Comparison of ENCODE assay signal across 20 cellular contexts in genomic region chr6:168407842-168408241, GRCh38. TPM values are rescaled to one million over a fixed set of nuclear protein-coding genes. Genes with fewer than 3 reads are reported as not detected.
DNase-seq lines count a peak whose midpoint lies in the region; TF ChIP-seq lines count a peak whose summit lies in the region.
"Had no signal": no experiment of that assay in that cellular context is flagged by ENCODE, and none has a peak within 500 bp of the region (broad histone marks: within the 10 kb centered on the region; RNA-seq: fewer than 3 reads in every experiment).

No MANE protein-coding gene starts in this region.

- H3K4me3 Mint-ChIP-seq in H9 (no peak overlapping the region), osteocyte (ENCODE audit: unreplicated experiment) (no peak overlapping the region)
- H3K4me3 Mint-ChIP-seq: CD4-positive, CD25-positive, alpha-beta regulatory T cell; CD8-positive, alpha-beta memory T cell; IgD-negative memory B cell had no signal

- no peaks in the 10 kb centered on the region for H3K79me2 ChIP-seq in H9 (ENCODE audit: insufficient read depth, low read length)

- H3K4me2 ChIP-seq in H9 (ENCODE audit: insufficient read depth, insufficient read length, low read length), result no peak overlapping the region

- H3K27ac ChIP-seq in H9 (ENCODE audit: insufficient read length, low read depth, low read length) (no peak overlapping the region), coronary artery (no peak overlapping the region)

- H3K9ac ChIP-seq in H9 (ENCODE audit: extremely low read depth, insufficient read length, low read length), result no peak overlapping the region

- H3K4ac ChIP-seq in H9 (ENCODE audit: low read depth, low read length), result no peak overlapping the region

- no peak for TF ChIP-seq CTCF in H9 (conservative IDR thresholded peaks at IDR 0.05)
- TF ChIP-seq CTCF in coronary artery (IDR thresholded peaks at IDR 0.05), result no peak
- TF ChIP-seq CTCF in osteocyte (IDR thresholded peaks at IDR 0.05), result no peak

- no peak overlapping the region for H2BK15ac ChIP-seq in H9 (ENCODE audit: low read depth, low read length)

- H3K9me3 Mint-ChIP-seq in H9 (no peaks in the 10 kb centered on the region), osteocyte (ENCODE audit: unreplicated experiment) (no peaks in the 10 kb centered on the region)
- H3K9me3 Mint-ChIP-seq: CD4-positive, CD25-positive, alpha-beta regulatory T cell had no signal

- H3T11ph ChIP-seq in H9 (ENCODE audit: low read length), result no peak overlapping the region

- no peaks in the 10 kb centered on the region for H3K9me3 ChIP-seq in H9 (ENCODE audit: control insufficient read depth, low read depth, low read length)
- H3K9me3 ChIP-seq: BE2C, HAP-1 had no signal

- no CpG with 5 or more reads among the region's 8 CpGs for WGBS in H9 (ENCODE audit: extremely low coverage, insufficient read length, low lambda C conversion rate)

- H3K14ac ChIP-seq in H9 (ENCODE audit: insufficient read depth, low read length), result no peak overlapping the region

- no peak overlapping the region for H2BK5ac ChIP-seq in H9 (ENCODE audit: insufficient read length, low read length)

- H3K79me1 ChIP-seq in H9 (ENCODE audit: insufficient read depth, low read depth, low read length, poor library complexity, severe bottlenecking), result no peaks in the 10 kb centered on the region

- no peak overlapping the region for H2BK12ac ChIP-seq in H9 (ENCODE audit: insufficient read length, low read depth, low read length)

- no peak overlapping the region for H2BK20ac ChIP-seq in H9 (ENCODE audit: low read depth, low read length, poor library complexity, severe bottlenecking)

- H3K4me3 ChIP-seq in coronary artery, result no peak overlapping the region
- H3K4me3 ChIP-seq: HAP-1 had no signal

- H4K91ac ChIP-seq in H9 (ENCODE audit: insufficient read length, low read depth, low read length), result no peak overlapping the region

- H4K20me1 ChIP-seq in H9 (ENCODE audit: control insufficient read depth, insufficient read depth, insufficient read length), result no peaks in the 10 kb centered on the region

- no peak overlapping the region for H3K56ac ChIP-seq in H9 (ENCODE audit: insufficient read length, low read depth, low read length)

- no peak overlapping the region for H2AK5ac ChIP-seq in H9 (ENCODE audit: insufficient read length, low read length)

- no peaks in the 10 kb centered on the region for H3K23me2 ChIP-seq in H9 (ENCODE audit: insufficient read length, low read depth, low read length, poor library complexity, severe bottlenecking)

- no peak overlapping the region for H2AFZ ChIP-seq in H9 (ENCODE audit: low read length)

- no peak overlapping the region for H4K8ac ChIP-seq in H9 (replicated peaks; ENCODE audit: insufficient read length, low read depth, low read length)

- H3K18ac ChIP-seq in H9 (ENCODE audit: insufficient read length, low read depth, low read length), result no peak overlapping the region

- H3K27me3 Mint-ChIP-seq in H9 (ENCODE audit: low read depth) (no peaks in the 10 kb centered on the region; the same call in 1 of the 2 replicates), osteocyte (ENCODE audit: unreplicated experiment) (peaks cover 5% of the 10 kb centered on the region)

- H3K27me3 ChIP-seq in H9 (ENCODE audit: insufficient read depth, low read length), result no peaks in the 10 kb centered on the region
- H3K27me3 ChIP-seq: BE2C had no signal

- H2BK120ac ChIP-seq in H9 (ENCODE audit: low read depth, low read length, poor library complexity, severe bottlenecking), result no peak overlapping the region

- H3K36me3 Mint-ChIP-seq in H9 (ENCODE audit: insufficient read depth in 1 of 3, low read depth in 3 of 3) (no peaks in the 10 kb centered on the region), osteocyte (ENCODE audit: unreplicated experiment) (no peaks in the 10 kb centered on the region)
- H3K36me3 Mint-ChIP-seq: CD4-positive, CD25-positive, alpha-beta regulatory T cell; CD8-positive, alpha-beta memory T cell; IgD-negative memory B cell had no signal

- H3K27ac Mint-ChIP-seq in H9 (no peak overlapping the region), osteocyte (ENCODE audit: unreplicated experiment) (no peak overlapping the region)
- H3K27ac Mint-ChIP-seq: CD8-positive, alpha-beta memory T cell had no signal

- no peaks in the 10 kb centered on the region for H3K4me1 ChIP-seq in H9 (ENCODE audit: insufficient read depth, low read length)
- H3K4me1 ChIP-seq: BE2C, HAP-1 had no signal

- no peak overlapping the region for H3K23ac ChIP-seq in H9 (ENCODE audit: insufficient read length, low read depth, low read length)

- H3K4me1 Mint-ChIP-seq in H9, result no peaks in the 10 kb centered on the region
- no peaks in the 10 kb centered on the region for H3K4me1 Mint-ChIP-seq in osteocyte (ENCODE audit: unreplicated experiment)
- H3K4me1 Mint-ChIP-seq: CD4-positive, CD25-positive, alpha-beta regulatory T cell; CD8-positive, alpha-beta memory T cell; IgD-negative memory B cell had no signal

- DNase-seq in H9 (peak; percentile 5), coronary artery (ENCODE audit: low spot score) (peak; percentile 72), islet precursor cell (peak; percentile 35), osteocyte (ENCODE audit: extremely low spot score, unreplicated experiment) (peak; percentile 74), DMS79 (lab: John Stamatoyannopoulos, UW) (no peak), DMS79 treated with DMSO at 0.1 percent for 48 hours (lab: John Stamatoyannopoulos, UW) (no peak)
- DNase-seq: ACHN; BE2C; C1 segment of cervical spinal cord; CD4-positive, CD25-positive, alpha-beta regulatory T cell; CD8-positive, alpha-beta memory T cell; COR-L47; DMS 273 treated with DMSO at 0.1 percent for 48 hours; DMS53; GDM1; GOT3 had no signal

- no peak overlapping the region for H4K5ac ChIP-seq in H9 (ENCODE audit: insufficient read length, low read depth, low read length)

RNA-seq across cellular contexts. Expression of gene SMOC2, which starts 33.1 kb away (rescaled TPM):
- total RNA-seq in H9 (2021) (1.8 and 2.1 TPM in 2 replicates), osteocyte (11.5 and 11.6 TPM in 2 replicates)
- total RNA-seq: CD4-positive, CD25-positive, alpha-beta regulatory T cell; CD8-positive, alpha-beta memory T cell; Daoy; HepG2 had no signal

Comparison
In these comparisons a context has a peak if more than half of its experiments do, and no peak if none do; other contexts are left out.
1. DNase-seq: peak in H9 (single experiment), coronary artery (single experiment), islet precursor cell (single experiment) and osteocyte (single experiment); none in DMS79 (single experiment) and DMS79 treated with DMSO at 0.1 percent for 48 hours (single experiment).